21 cellular contexts compared by ENCODE assay signal in genomic region chr3:39184968-39185285, GRCh38. TPM values are rescaled to one million over a fixed set of nuclear protein-coding genes. Genes with fewer than 3 reads are reported as not detected.
"Had no signal": no experiment of that assay in that cellular context is flagged by ENCODE, and none has a peak within 500 bp of the region (broad histone marks: within the 10 kb centered on the region; RNA-seq: fewer than 3 reads in every experiment).

No MANE protein-coding gene starts in this region.

- H3K36me3 Mint-ChIP-seq: naive B cell; stimulated activated memory B cell treated with anti-CD40 and anti-IgM and Interleukin-4, amounts not matched to agents 10 μg/mL and 1 μg/mL and 100 μg/mL, for 72 hours had no signal

- H3K27ac Mint-ChIP-seq: naive B cell; stimulated activated memory B cell treated with anti-CD40 and anti-IgM and Interleukin-4, amounts not matched to agents 10 μg/mL and 1 μg/mL and 100 μg/mL, for 72 hours; stimulated activated naive CD8-positive, alpha-beta T cell treated with anti-CD3 and anti-CD28 coated beads, Interleukin-15, amount 100 ng/mL, for 72 hours had no signal

- H3K27ac ChIP-seq: colonic mucosa, hepatocyte, testis, transverse colon had no signal

- H3K27me3 Mint-ChIP-seq: stimulated activated memory B cell treated with anti-CD40 and anti-IgM and Interleukin-4, amounts not matched to agents 10 μg/mL and 1 μg/mL and 100 μg/mL, for 72 hours; stimulated activated naive CD8-positive, alpha-beta T cell treated with anti-CD3 and anti-CD28 coated beads, Interleukin-15, amount 100 ng/mL, for 72 hours had no signal

- H3K4me3 Mint-ChIP-seq: naive B cell; nephron; stimulated activated memory B cell treated with anti-CD40 and anti-IgM and Interleukin-4, amounts not matched to agents 10 μg/mL and 1 μg/mL and 100 μg/mL, for 72 hours; stimulated activated naive CD8-positive, alpha-beta T cell treated with anti-CD3 and anti-CD28 coated beads, Interleukin-15, amount 100 ng/mL, for 72 hours had no signal

- H3K9me3 ChIP-seq: colonic mucosa, esophagus squamous epithelium, testis, transverse colon had no signal

- H3K4me2 ChIP-seq: hepatocyte, smooth muscle cell had no signal

- ATAC-seq: left colon; stimulated activated memory B cell treated with anti-CD40 and anti-IgM and Interleukin-4, amounts not matched to agents 10 μg/mL and 1 μg/mL and 100 μg/mL, for 72 hours; stimulated activated naive CD8-positive, alpha-beta T cell treated with anti-CD3 and anti-CD28 coated beads, Interleukin-15, amount 100 ng/mL, for 72 hours had no signal

- H3K27me3 ChIP-seq: colonic mucosa, esophagus squamous epithelium, hepatocyte, testis, transverse colon had no signal

- H3K36me3 ChIP-seq: colonic mucosa, esophagus squamous epithelium, transverse colon had no signal

- DNase-seq: cerebellar nuclear complex; colonic mucosa; dermis blood vessel endothelial cell; esophagus squamous epithelium; foreskin fibroblast; left colon; mesendoderm; naive B cell; stimulated activated CD4-positive, alpha-beta T cell treated with anti-CD3 and anti-CD28 coated beads, Interleukin-4, amount 100 ng/mL, for 1 hour; stimulated activated CD8-positive, alpha-beta memory T cell treated with anti-CD3 and anti-CD28 coated beads, Interleukin-4, amount 100 ng/mL, for 48 hours; stimulated activated naive CD8-positive, alpha-beta T cell treated with anti-CD3 and anti-CD28 coated beads, Interleukin-15, amount 100 ng/mL, for 72 hours; testis; transverse colon had no signal

- H3K4me3 ChIP-seq: colonic mucosa, esophagus squamous epithelium, hepatocyte, smooth muscle cell, testis, transverse colon had no signal

- H3K9me3 Mint-ChIP-seq: naive B cell; nephron; stimulated activated memory B cell treated with anti-CD40 and anti-IgM and Interleukin-4, amounts not matched to agents 10 μg/mL and 1 μg/mL and 100 μg/mL, for 72 hours; stimulated activated naive CD8-positive, alpha-beta T cell treated with anti-CD3 and anti-CD28 coated beads, Interleukin-15, amount 100 ng/mL, for 72 hours had no signal

- H2AFZ ChIP-seq: hepatocyte had no signal

RNA-seq across cellular contexts. Expression of gene XIRP1, which starts 7.5 kb away (rescaled TPM):
- total RNA-seq: colonic mucosa, dermis blood vessel endothelial cell, left colon, liver, lung microvascular endothelial cell, pulmonary artery endothelial cell, subcutaneous adipose tissue had no signal
